In genomic region chr3:141370065-141370533, GRCh38 we compare ENCODE assay signal across 8 cellular contexts. TPM values are rescaled to one million over a fixed set of nuclear protein-coding genes. Genes with fewer than 3 reads are reported as not detected.
DNase-seq lines count a peak whose midpoint lies in the region; ATAC-seq, FAIRE-seq and TF ChIP-seq lines count a peak whose summit lies in the region.

No MANE protein-coding gene starts in this region.

- peaks cover 56% of the 10 kb centered on the region for H3K4me1 Mint-ChIP-seq in MCF 10A (ENCODE audit: insufficient read depth, unreplicated experiment)

- no peaks in the 10 kb centered on the region for H3K27me3 ChIP-seq in keratinocyte (ENCODE audit: control insufficient read depth, extremely low read depth, insufficient read depth, low read length)

- H3K9ac ChIP-seq in keratinocyte (ENCODE audit: control insufficient read depth, extremely low read depth, insufficient read depth, low read length), result no peak overlapping the region

- peak overlapping the region; percentile 32 for H3K27ac ChIP-seq in keratinocyte (ENCODE audit: control insufficient read depth, insufficient read depth, low read length)

- no peaks in the 10 kb centered on the region for H3K9me3 ChIP-seq in keratinocyte (ENCODE audit: control insufficient read depth, low read depth, low read length)

- peak overlapping the region; percentile 98 for H3K27ac Mint-ChIP-seq in MCF 10A (ENCODE audit: low read depth, unreplicated experiment)

- H3K4me3 ChIP-seq in NB4 (ENCODE audit: low read depth, low read length) (no peak overlapping the region), keratinocyte (ENCODE audit: control insufficient read depth in 2 of 3, extremely low read depth in 1 of 3, insufficient read depth in 2 of 3, low read depth in 1 of 3, low read length in 3 of 3) (no peak overlapping the region)

- peak; percentile 33 for DNase-seq in NK-92 treated with Interleukin-12 subunit alpha and Interleukin-12 subunit beta, amount 100 ng/mL, for 24 hours (lab: John Stamatoyannopoulos, UW)
- DNase-seq in NK-92 (lab: John Stamatoyannopoulos, UW; ENCODE audit: unreplicated experiment), result no peak
- peak; percentile 86 for DNase-seq in NB4 (ENCODE audit: low read depth)
- peak; percentile 31 for DNase-seq in T-helper 9 cell
- peak; percentile 93 for DNase-seq in MCF 10A (ENCODE audit: unreplicated experiment)
- no peak for DNase-seq in keratinocyte (ENCODE audit: low read depth, low spot score)
- DNase-seq in stimulated activated CD4-positive, alpha-beta T cell treated with anti-CD3 and anti-CD28 coated beads, Interleukin-2, amount 100 ng/mL, for 24 hours, result peak; percentile 30 to 52

- H3K79me2 ChIP-seq in keratinocyte (ENCODE audit: control insufficient read depth, insufficient read depth, low read length), result no peaks in the 10 kb centered on the region

- peak; percentile 84 for FAIRE-seq in keratinocyte (lab: Jason Lieb, UNC)

- dilution Hi-C loops in keratinocyte (cut with MboI; ENCODE audit: extremely low pct_ligation_motif_present, low sequenced_read_pairs), result no loop called here

- H3K4me2 ChIP-seq in keratinocyte (ENCODE audit: control insufficient read depth, extremely low read depth, insufficient read depth, low read depth, low read length), result peak overlapping the region; percentile 12

- ATAC-seq in HG02623 (IDR thresholded peaks at IDR 0.05; ENCODE audit: unreplicated experiment), result peak; percentile 86

- no TSS peak for BruUV-seq in MCF 10A (replicated peaks; lab: Mats Ljungman, UMichigan)

- no peak for TF ChIP-seq POLR2A in NB4 (IDR thresholded peaks at IDR 0.05; ENCODE audit: extremely low read depth, insufficient read length)

- H3K4me1 ChIP-seq in keratinocyte (ENCODE audit: control insufficient read depth, extremely low read depth, insufficient read depth, low read length), result peaks cover 58% of the 10 kb centered on the region

- TF ChIP-seq CTCF in NB4 (IDR thresholded peaks at IDR 0.05; ENCODE audit: low read depth, low read length), result peak; percentile 30
- no peak for TF ChIP-seq CTCF in MCF 10A (IDR thresholded peaks at IDR 0.05; ENCODE audit: unreplicated experiment)
- TF ChIP-seq CTCF in keratinocyte (optimal IDR thresholded peaks at IDR 0.05 in 1 of 3, IDR thresholded peaks at IDR 0.05 in 1 of 3, conservative IDR thresholded peaks at IDR 0.05 in 1 of 3; ENCODE audit: extremely low read depth in 1 of 3, insufficient read depth in 2 of 3, low read length in 3 of 3), result peak in 2 of 3 experiments; percentile 28 to 33

- H3K36me3 ChIP-seq in keratinocyte (ENCODE audit: control insufficient read depth in 2 of 2, extremely low read depth in 1 of 2, insufficient read depth in 2 of 2, low read length in 2 of 2), result peaks cover 2 to 3% of the 10 kb centered on the region in 2 experiments

- no peaks in the 10 kb centered on the region for H3K27me3 Mint-ChIP-seq in MCF 10A (ENCODE audit: insufficient read depth, unreplicated experiment)

- no peaks in the 10 kb centered on the region for H3K9me1 ChIP-seq in keratinocyte (ENCODE audit: control insufficient read depth, extremely low read depth, insufficient read depth, low read length)

- intact Hi-C loops in MCF 10A (cut with micrococcal nuclease), result no loop called here

- H3K36me3 Mint-ChIP-seq in MCF 10A (ENCODE audit: insufficient read depth, unreplicated experiment), result peaks cover 67% of the 10 kb centered on the region

- no peaks in the 10 kb centered on the region for H3K9me3 Mint-ChIP-seq in MCF 10A (ENCODE audit: unreplicated experiment)

- CTCF ChIA-PET in MCF 10A (lab: Yijun Ruan, JAX), result interaction anchor here (0.7 to 2.5 kb wide), 11 partner anchors 9 to 85 kb away, joined by 3 to 12 read pairs (median 4); no protein-coding TSS in a partner anchor

- H4K20me1 ChIP-seq in keratinocyte (ENCODE audit: control insufficient read depth, extremely low read depth, insufficient read depth, low read length), result no peaks in the 10 kb centered on the region

- no peak overlapping the region for H2AFZ ChIP-seq in keratinocyte (ENCODE audit: control insufficient read depth, low read length)

- peak overlapping the region; percentile 73 for H3K4me3 Mint-ChIP-seq in MCF 10A (ENCODE audit: unreplicated experiment)

- POLR2A ChIA-PET in MCF 10A (lab: Yijun Ruan, JAX), result interaction anchor here (0.9 to 9.9 kb wide), 3 partner anchors 16 to 58 kb away, joined by 3 to 349 read pairs (median 210); no protein-coding TSS in a partner anchor

RNA-seq across cellular contexts. Expression of gene ZBTB38, which starts 1.8 kb away (rescaled TPM):
- total RNA-seq in MCF 10A (2022), result 168 and 186 TPM in 2 replicates
- 17.9 to 41.1 TPM (median 34.9 TPM) in 3 replicates for polyA plus RNA-seq in keratinocyte
- 24.1 TPM for polyA plus RNA-seq in keratinocyte (2011; ENCODE audit: low read depth)
- polyA plus RNA-seq in keratinocyte (2011; cell fraction: cytosol; rRNA removed), result 15.0 and 25.8 TPM in 2 replicates
- polyA plus RNA-seq in keratinocyte (2011; cell fraction: nucleus; rRNA removed), result 36.8 and 40.9 TPM in 2 replicates
- 19.3 and 38.7 TPM in 2 replicates for polyA plus RNA-seq in keratinocyte (2012; ENCODE audit: low replicate concordance)
- 45.2 to 76.7 TPM (median 75.1 TPM) in 3 replicates for polyA minus RNA-seq in keratinocyte
- 38.2 TPM for polyA minus RNA-seq in keratinocyte (2011; cell fraction: cytosol; rRNA and poly(A)+ RNA removed)
- 59.4 and 96.9 TPM in 2 replicates for polyA minus RNA-seq in keratinocyte (2011; cell fraction: nucleus; rRNA and poly(A)+ RNA removed)

Comparison
In these comparisons a context has a peak if more than half of its experiments do, and no peak if none do; other contexts are left out.
1. DNase-seq: peak in NK-92 treated with Interleukin-12 subunit alpha and Interleukin-12 subunit beta, amount 100 ng/mL, for 24 hours (single experiment), NB4 (single experiment), T-helper 9 cell (single experiment), MCF 10A (single experiment) and stimulated activated CD4-positive, alpha-beta T cell treated with anti-CD3 and anti-CD28 coated beads, Interleukin-2, amount 100 ng/mL, for 24 hours (2 of 2); none in NK-92 (single experiment) and keratinocyte (single experiment).